ENCODE assay signal across 11 cellular contexts in the genomic region with DNA sequence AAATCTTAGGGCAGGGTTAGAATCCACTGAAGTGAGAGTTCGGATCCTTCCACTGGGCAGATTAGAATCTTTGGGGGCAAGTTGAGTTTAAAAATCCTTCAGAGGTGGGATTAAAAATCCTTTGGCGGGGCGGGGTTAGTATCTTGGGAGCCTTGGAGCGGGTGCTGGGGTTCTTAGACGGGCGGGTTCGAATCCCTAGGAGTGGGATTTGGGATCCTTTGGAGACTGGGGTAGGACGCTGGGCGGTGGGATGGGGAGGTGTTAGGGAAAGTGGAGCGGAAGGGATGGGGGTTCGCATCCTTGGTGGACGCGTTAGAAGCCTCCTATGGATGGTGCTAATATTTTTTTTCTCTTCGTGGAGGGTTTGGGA. TPM values are rescaled to one million over a fixed set of nuclear protein-coding genes. Genes with fewer than 3 reads are reported as not detected.
DNase-seq lines count a peak whose midpoint lies in the region; ATAC-seq, FAIRE-seq and TF ChIP-seq lines count a peak whose summit lies in the region.
"Had no signal": no experiment of that assay in that cellular context is flagged by ENCODE, and none has a peak within 500 bp of the region (broad histone marks: within the 10 kb centered on the region; RNA-seq: fewer than 3 reads in every experiment).

No MANE protein-coding gene starts in this region.

- H3K4me1 ChIP-seq in iPS-20b (ENCODE audit: insufficient read depth, low read length) = no peaks in the 10 kb centered on the region; the same call in 1 of the 2 replicates

- H3K9me3 Mint-ChIP-seq in activated T-cell treated with anti-CD3 and anti-CD28 coated beads, Interleukin-2, amount 50 U/mL, for 24 hours = no peaks in the 10 kb centered on the region
- H3K9me3 Mint-ChIP-seq in activated CD8-positive, alpha-beta T cell treated with anti-CD3 and anti-CD28 coated beads for 36 hours = no peaks in the 10 kb centered on the region
- H3K9me3 Mint-ChIP-seq in stimulated activated naive CD8-positive, alpha-beta T cell treated with anti-CD3 and anti-CD28 coated beads, Interleukin-15, amount 100 ng/mL, for 72 hours = no peaks in the 10 kb centered on the region

- H3K9me3 ChIP-seq in iPS-20b (ENCODE audit: insufficient read depth, low read depth, low read length) = no peaks in the 10 kb centered on the region

- H3K4me3 Mint-ChIP-seq in activated T-cell treated with anti-CD3 and anti-CD28 coated beads, Interleukin-2, amount 50 U/mL, for 24 hours = peak overlapping the region; percentile 68
- peak overlapping the region; percentile 35 for H3K4me3 Mint-ChIP-seq in activated CD8-positive, alpha-beta T cell treated with anti-CD3 and anti-CD28 coated beads for 36 hours
- H3K4me3 Mint-ChIP-seq in stimulated activated naive CD8-positive, alpha-beta T cell treated with anti-CD3 and anti-CD28 coated beads, Interleukin-15, amount 100 ng/mL, for 72 hours = peak overlapping the region; percentile 67 to 86

- H3K36me3 Mint-ChIP-seq in activated T-cell treated with anti-CD3 and anti-CD28 coated beads, Interleukin-2, amount 50 U/mL, for 24 hours (ENCODE audit: low read depth) = no peaks in the 10 kb centered on the region
- no peaks in the 10 kb centered on the region for H3K36me3 Mint-ChIP-seq in activated CD8-positive, alpha-beta T cell treated with anti-CD3 and anti-CD28 coated beads for 36 hours (ENCODE audit: low read depth)

- intact Hi-C loops in activated CD8-positive, alpha-beta T cell treated with anti-CD3 and anti-CD28 coated beads for 36 hours (cut with micrococcal nuclease) = no loop called here

- ATAC-seq in activated CD8-positive, alpha-beta T cell treated with anti-CD3 and anti-CD28 coated beads for 36 hours = no peak
- ATAC-seq in stimulated activated naive CD8-positive, alpha-beta T cell treated with anti-CD3 and anti-CD28 coated beads, Interleukin-15, amount 100 ng/mL, for 72 hours = no peak
- ATAC-seq in HG02840 (IDR thresholded peaks at IDR 0.05; ENCODE audit: low FRiP score, unreplicated experiment) (no peak), HG03108 (IDR thresholded peaks at IDR 0.05; ENCODE audit: unreplicated experiment) (no peak)

- TF ChIP-seq CTCF in activated CD8-positive, alpha-beta T cell treated with anti-CD3 and anti-CD28 coated beads for 36 hours (IDR thresholded peaks at IDR 0.05) = no peak

- H3K36me3 ChIP-seq in iPS-20b (ENCODE audit: insufficient read depth, low read depth, low read length) = no peaks in the 10 kb centered on the region

- peaks cover 80% of the 10 kb centered on the region for H3K27me3 Mint-ChIP-seq in activated T-cell treated with anti-CD3 and anti-CD28 coated beads, Interleukin-2, amount 50 U/mL, for 24 hours
- H3K27me3 Mint-ChIP-seq in activated CD8-positive, alpha-beta T cell treated with anti-CD3 and anti-CD28 coated beads for 36 hours = peaks cover 47% of the 10 kb centered on the region
- peaks cover 70% of the 10 kb centered on the region for H3K27me3 Mint-ChIP-seq in stimulated activated naive CD8-positive, alpha-beta T cell treated with anti-CD3 and anti-CD28 coated beads, Interleukin-15, amount 100 ng/mL, for 72 hours

- no peak overlapping the region for H3K27ac ChIP-seq in iPS-20b (ENCODE audit: low read length)

- POLR2A ChIA-PET in activated CD8-positive, alpha-beta T cell treated with anti-CD3 and anti-CD28 coated beads for 36 hours (lab: Charles Lee) = no interaction called here

- CTCF ChIA-PET in activated CD8-positive, alpha-beta T cell treated with anti-CD3 and anti-CD28 coated beads for 36 hours (lab: Charles Lee) = interaction anchor here (2.3 kb wide), 1 partner anchor 20 kb away, joined by 7 read pairs; no protein-coding TSS in a partner anchor

- H3K9ac ChIP-seq in iPS-20b (ENCODE audit: low read depth, low read length) = peak overlapping the region; percentile 15; the same call in 1 of the 2 replicates

- no peak for DNase-seq in activated T-cell treated with anti-CD3 and anti-CD28 coated beads, Interleukin-2, amount 50 U/mL, for 24 hours
- no peak for DNase-seq in activated T-cell treated with anti-CD3 and anti-CD28 coated beads, Interleukin-2, amount 50 U/mL, for 1 hour
- DNase-seq in activated CD8-positive, alpha-beta T cell treated with anti-CD3 and anti-CD28 coated beads for 36 hours = no peak
- no peak for DNase-seq in stimulated activated naive CD8-positive, alpha-beta T cell treated with anti-CD3 and anti-CD28 coated beads, Interleukin-15, amount 100 ng/mL, for 72 hours
- DNase-seq in GM19239 (ENCODE audit: insufficient read length, low spot score) = no peak
- DNase-seq: activated effector memory CD4-positive, alpha-beta T cell treated with anti-CD3 and anti-CD28 coated beads, Interleukin-2, amount 50 U/mL, for 16 hours; T-helper 9 cell had no signal

- H3K4me3 ChIP-seq in iPS-20b (ENCODE audit: low read length) = peak overlapping the region; percentile 65

- H3K4me1 Mint-ChIP-seq in activated T-cell treated with anti-CD3 and anti-CD28 coated beads, Interleukin-2, amount 50 U/mL, for 24 hours (ENCODE audit: low read depth) = peaks cover 15% of the 10 kb centered on the region
- peaks cover 15% of the 10 kb centered on the region for H3K4me1 Mint-ChIP-seq in activated CD8-positive, alpha-beta T cell treated with anti-CD3 and anti-CD28 coated beads for 36 hours (ENCODE audit: low read depth)
- peaks cover 24% of the 10 kb centered on the region for H3K4me1 Mint-ChIP-seq in stimulated activated naive CD8-positive, alpha-beta T cell treated with anti-CD3 and anti-CD28 coated beads, Interleukin-15, amount 100 ng/mL, for 72 hours

- no peak for FAIRE-seq in GM19239 (lab: Jason Lieb, UNC)

- peaks cover 64% of the 10 kb centered on the region for H3K27me3 ChIP-seq in iPS-20b (ENCODE audit: insufficient read depth, low read length)

- H3K27ac Mint-ChIP-seq in activated T-cell treated with anti-CD3 and anti-CD28 coated beads, Interleukin-2, amount 50 U/mL, for 24 hours = no peak overlapping the region
- H3K27ac Mint-ChIP-seq in activated CD8-positive, alpha-beta T cell treated with anti-CD3 and anti-CD28 coated beads for 36 hours = no peak overlapping the region
- H3K27ac Mint-ChIP-seq in stimulated activated naive CD8-positive, alpha-beta T cell treated with anti-CD3 and anti-CD28 coated beads, Interleukin-15, amount 100 ng/mL, for 72 hours = peak overlapping the region in 1 of 2 donors; percentile 37

RNA-seq across cellular contexts. Expression of a gene that starts 0.3 kb away (rescaled TPM):
- not detected for total RNA-seq in activated CD8-positive, alpha-beta T cell treated with anti-CD3 and anti-CD28 coated beads for 36 hours

RNA-seq across cellular contexts. Expression of a gene that starts 41.5 kb away (rescaled TPM):
- not detected for total RNA-seq in activated CD8-positive, alpha-beta T cell treated with anti-CD3 and anti-CD28 coated beads for 36 hours
- total RNA-seq: osteoblast had no signal

RNA-seq across cellular contexts. Expression of a gene that starts 57.8 kb away (rescaled TPM):
- total RNA-seq in activated CD8-positive, alpha-beta T cell treated with anti-CD3 and anti-CD28 coated beads for 36 hours = 10 to 100 TPM; 36.5 to 39.5 TPM
